ENCODE assay signal across 18 cellular contexts in the genomic region with DNA sequence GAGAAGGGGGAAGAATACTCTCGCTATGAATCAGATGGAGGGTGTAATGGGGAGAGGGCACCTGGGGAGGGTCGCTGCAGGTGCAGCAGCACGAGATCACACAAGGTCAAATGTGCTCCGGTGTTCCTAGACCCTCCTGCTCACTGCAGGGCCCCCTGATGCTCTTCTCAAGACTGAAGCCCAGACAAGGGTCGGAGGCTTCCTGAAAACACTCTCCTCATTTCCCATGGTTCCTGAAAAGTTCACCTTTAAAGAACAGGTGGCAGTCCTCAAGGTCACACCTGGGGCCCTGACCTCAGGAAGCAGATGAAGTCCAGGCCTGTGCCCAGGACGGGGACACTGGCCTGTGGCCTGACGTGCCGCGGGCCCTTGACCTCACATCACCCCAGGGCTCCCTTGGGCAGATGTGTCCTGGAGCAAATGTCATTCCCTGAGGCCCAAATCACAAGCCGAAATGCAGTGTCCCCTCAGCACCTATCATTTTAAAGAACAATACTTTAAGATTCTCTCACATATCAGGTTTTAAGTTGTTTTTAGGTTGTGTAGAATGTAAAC.
DNase-seq lines count a peak whose midpoint lies in the region; ATAC-seq and TF ChIP-seq lines count a peak whose summit lies in the region.
"Had no signal": no experiment of that assay in that cellular context is flagged by ENCODE, and none has a peak within 500 bp of the region (broad histone marks: within the 10 kb centered on the region; RNA-seq: fewer than 3 reads in every experiment).

No MANE protein-coding gene starts in this region.

- H3K36me3 ChIP-seq in right atrium auricular region, result no peaks in the 10 kb centered on the region
- H3K36me3 ChIP-seq in heart left ventricle, result no peaks in the 10 kb centered on the region
- H3K36me3 ChIP-seq in lung (ENCODE audit: control insufficient read depth in 2 of 2, insufficient read depth in 2 of 2, low read length in 2 of 2), result no peaks in the 10 kb centered on the region
- no peaks in the 10 kb centered on the region for H3K36me3 ChIP-seq in mammary epithelial cell (ENCODE audit: insufficient read depth, low read length)
- no peaks in the 10 kb centered on the region for H3K36me3 ChIP-seq in thyroid gland
- H3K36me3 ChIP-seq: BLaER1 had no signal

- no peak for ATAC-seq in activated CD8-positive, alpha-beta memory T cell treated with anti-CD3 and anti-CD28 coated beads, Interleukin-2, amount 10 ng/mL, durations not matched to agents 7 days and 5 days
- ATAC-seq in heart left ventricle, result no peak
- ATAC-seq in lung (ENCODE audit: insufficient read depth, low FRiP score), result no peak
- ATAC-seq: A549, HCT116 had no signal

- H3K79me2 ChIP-seq in mammary epithelial cell (ENCODE audit: insufficient read depth, low read length), result no peaks in the 10 kb centered on the region

- H3K4me3 ChIP-seq in right atrium auricular region, result no peak overlapping the region
- no peak overlapping the region for H3K4me3 ChIP-seq in heart left ventricle
- H3K4me3 ChIP-seq in lung, result no peak overlapping the region
- no peak overlapping the region for H3K4me3 ChIP-seq in mammary epithelial cell (replicated peaks in 1 of 3; ENCODE audit: insufficient read depth in 1 of 3, low read depth in 2 of 3, low read length in 3 of 3)
- H3K4me3 ChIP-seq in thyroid gland (replicated peaks in 1 of 3), result no peak overlapping the region
- H3K4me3 ChIP-seq: A549, BLaER1 had no signal

- WGBS in heart left ventricle, 4 donors, result 79 to 91% (median 83%) methylated on average over 10 of the region's 10 CpGs
- WGBS in lung, 2 donors, result 84 to 90% methylated on average over 10 of the region's 10 CpGs
- WGBS in mammary epithelial cell (ENCODE audit: low coverage, missing lambda C conversion rate), result 62% methylated on average over 9 of the region's 10 CpGs
- WGBS in thyroid gland, 2 donors, result 76 to 90% methylated on average over 10 of the region's 10 CpGs

- peak; percentile 12 for DNase-seq in activated CD8-positive, alpha-beta memory T cell treated with anti-CD3 and anti-CD28 coated beads, Interleukin-2, amount 50 U/mL, for 48 hours
- no peak for DNase-seq in activated CD8-positive, alpha-beta memory T cell treated with anti-CD3 and anti-CD28 coated beads, Interleukin-2, amount 10 ng/mL, durations not matched to agents 7 days and 5 days
- DNase-seq in right atrium auricular region (ENCODE audit: low spot score) (peak; percentile 30), heart left ventricle (no peak), lung (ENCODE audit: low spot score) (peak; percentile 16), mammary epithelial cell (no peak), thyroid gland (no peak)
- DNase-seq: CD4-positive, alpha-beta memory T cell; DMS153; DMS79; GF-D8; GOT3; H7 had no signal

- no peaks in the 10 kb centered on the region for H3K27me3 ChIP-seq in right atrium auricular region
- no peaks in the 10 kb centered on the region for H3K27me3 ChIP-seq in heart left ventricle
- no peaks in the 10 kb centered on the region for H3K27me3 ChIP-seq in lung (ENCODE audit: control insufficient read depth, insufficient read depth)
- H3K27me3 ChIP-seq in mammary epithelial cell (ENCODE audit: insufficient read depth, low read length), result no peaks in the 10 kb centered on the region
- H3K27me3 ChIP-seq in thyroid gland, result no peaks in the 10 kb centered on the region
- H3K27me3 ChIP-seq: BLaER1 had no signal

- intact Hi-C loops in heart left ventricle (cut with DNase I) (no loop called here), mammary epithelial cell (cut with micrococcal nuclease) (no loop called here), thyroid gland (cut with DNase I) (no loop called here)

- BruUV-seq in mammary epithelial cell (replicated peaks; lab: Mats Ljungman, UMichigan), result no TSS peak

- no peak for TF ChIP-seq POLR2A in heart left ventricle (IDR thresholded peaks at IDR 0.05)
- no peak for TF ChIP-seq POLR2A in thyroid gland (IDR thresholded peaks at IDR 0.05)

- H3K27me3 Mint-ChIP-seq in activated CD8-positive, alpha-beta memory T cell treated with anti-CD3 and anti-CD28 coated beads, Interleukin-2, amount 10 ng/mL, durations not matched to agents 7 days and 5 days, result no peaks in the 10 kb centered on the region

- no peaks in the 10 kb centered on the region for H3K36me3 Mint-ChIP-seq in activated CD8-positive, alpha-beta memory T cell treated with anti-CD3 and anti-CD28 coated beads, Interleukin-2, amount 10 ng/mL, durations not matched to agents 7 days and 5 days
- H3K36me3 Mint-ChIP-seq: CD14-positive monocyte; CD4-positive, alpha-beta memory T cell had no signal

- in situ Hi-C loops in mammary epithelial cell (cut with MboI; ENCODE audit: low sequenced_read_pairs in 2 of 2), result no loop called here

- TF ChIP-seq CTCF in right atrium auricular region (IDR thresholded peaks at IDR 0.05) (no peak), heart left ventricle (IDR thresholded peaks at IDR 0.05) (no peak), lung (IDR thresholded peaks at IDR 0.05; ENCODE audit: control extremely low read depth, extremely low read depth) (no peak), mammary epithelial cell (conservative IDR thresholded peaks at IDR 0.05 in 1 of 2, IDR thresholded peaks at IDR 0.05 in 1 of 2; ENCODE audit: extremely low read depth in 1 of 2, insufficient read depth in 1 of 2, low read depth in 1 of 2, low read length in 2 of 2) (no peak), thyroid gland (IDR thresholded peaks at IDR 0.05) (no peak)

- no peak overlapping the region for H3K27ac Mint-ChIP-seq in activated CD8-positive, alpha-beta memory T cell treated with anti-CD3 and anti-CD28 coated beads, Interleukin-2, amount 10 ng/mL, durations not matched to agents 7 days and 5 days
- H3K27ac Mint-ChIP-seq: CD14-positive monocyte; CD4-positive, alpha-beta memory T cell had no signal

- no peaks in the 10 kb centered on the region for H3K4me1 Mint-ChIP-seq in activated CD8-positive, alpha-beta memory T cell treated with anti-CD3 and anti-CD28 coated beads, Interleukin-2, amount 10 ng/mL, durations not matched to agents 7 days and 5 days
- H3K4me1 Mint-ChIP-seq: CD14-positive monocyte; CD4-positive, alpha-beta memory T cell had no signal

- CTCF ChIA-PET in activated CD8-positive, alpha-beta memory T cell treated with anti-CD3 and anti-CD28 coated beads, Interleukin-2, amount 10 ng/mL, durations not matched to agents 7 days and 5 days (lab: Charles Lee), result no interaction called here
- CTCF ChIA-PET in mammary epithelial cell (lab: Charles Lee; ENCODE audit: low non-redundant PET), result no interaction called here

- H3K9ac ChIP-seq in mammary epithelial cell (ENCODE audit: insufficient read depth, low read length), result no peak overlapping the region
- H3K9ac ChIP-seq: BLaER1 had no signal

- H2AFZ ChIP-seq in mammary epithelial cell (ENCODE audit: low read depth, low read length), result no peak overlapping the region

- H3K4me2 ChIP-seq in mammary epithelial cell (ENCODE audit: insufficient read depth, low read depth, low read length), result no peak overlapping the region
- H3K4me2 ChIP-seq: A549, BLaER1 had no signal

- H3K27ac ChIP-seq in right atrium auricular region (no peak overlapping the region), heart left ventricle (no peak overlapping the region), lung (ENCODE audit: low read depth in 1 of 2, low read length in 1 of 2) (no peak overlapping the region), mammary epithelial cell (ENCODE audit: insufficient read depth, low read depth, low read length) (no peak overlapping the region), thyroid gland (no peak overlapping the region)
- H3K27ac ChIP-seq: 22Rv1, A549, BLaER1 had no signal

- dilution Hi-C loops in mammary epithelial cell (cut with HindIII; ENCODE audit: low sequenced_read_pairs), result no loop called here

- H3K4me1 ChIP-seq in right atrium auricular region (no peaks in the 10 kb centered on the region), heart left ventricle (no peaks in the 10 kb centered on the region), lung (ENCODE audit: control insufficient read depth in 2 of 2, insufficient read depth in 2 of 2, low read length in 2 of 2) (no peaks in the 10 kb centered on the region), mammary epithelial cell (ENCODE audit: insufficient read depth, low read length) (no peaks in the 10 kb centered on the region), thyroid gland (no peaks in the 10 kb centered on the region)
- H3K4me1 ChIP-seq: A549, BLaER1 had no signal

- H4K20me1 ChIP-seq in mammary epithelial cell (ENCODE audit: insufficient read depth, low read length), result no peaks in the 10 kb centered on the region
- H4K20me1 ChIP-seq: BLaER1 had no signal

- H3K4me3 Mint-ChIP-seq in activated CD8-positive, alpha-beta memory T cell treated with anti-CD3 and anti-CD28 coated beads, Interleukin-2, amount 10 ng/mL, durations not matched to agents 7 days and 5 days, result no peak overlapping the region
- H3K4me3 Mint-ChIP-seq: CD14-positive monocyte; CD4-positive, alpha-beta memory T cell had no signal

- no peaks in the 10 kb centered on the region for H3K9me3 Mint-ChIP-seq in activated CD8-positive, alpha-beta memory T cell treated with anti-CD3 and anti-CD28 coated beads, Interleukin-2, amount 10 ng/mL, durations not matched to agents 7 days and 5 days (ENCODE audit: low read depth)

- no peaks in the 10 kb centered on the region for H3K9me3 ChIP-seq in right atrium auricular region
- H3K9me3 ChIP-seq in heart left ventricle, result no peaks in the 10 kb centered on the region
- peaks cover 0 to 5% of the 10 kb centered on the region in 2 donors for H3K9me3 ChIP-seq in lung (ENCODE audit: control insufficient read depth in 2 of 2, insufficient read depth in 1 of 2, low read length in 1 of 2)
- peaks cover 43% of the 10 kb centered on the region for H3K9me3 ChIP-seq in mammary epithelial cell (replicated peaks; ENCODE audit: insufficient read depth, low read length)
- no peaks in the 10 kb centered on the region for H3K9me3 ChIP-seq in thyroid gland
- H3K9me3 ChIP-seq: A549, BLaER1 had no signal

Comparison
In these comparisons a context has a peak if more than half of its experiments do, and no peak if none do; other contexts are left out.
1. DNase-seq: peak in activated CD8-positive, alpha-beta memory T cell treated with anti-CD3 and anti-CD28 coated beads, Interleukin-2, amount 50 U/mL, for 48 hours (single experiment), right atrium auricular region (single experiment) and lung (single experiment); none in activated CD8-positive, alpha-beta memory T cell treated with anti-CD3 and anti-CD28 coated beads, Interleukin-2, amount 10 ng/mL, durations not matched to agents 7 days and 5 days (single experiment), heart left ventricle (0 of 5), mammary epithelial cell (single experiment) and thyroid gland (0 of 2).